23 cellular contexts compared by ENCODE assay signal in the genomic region with DNA sequence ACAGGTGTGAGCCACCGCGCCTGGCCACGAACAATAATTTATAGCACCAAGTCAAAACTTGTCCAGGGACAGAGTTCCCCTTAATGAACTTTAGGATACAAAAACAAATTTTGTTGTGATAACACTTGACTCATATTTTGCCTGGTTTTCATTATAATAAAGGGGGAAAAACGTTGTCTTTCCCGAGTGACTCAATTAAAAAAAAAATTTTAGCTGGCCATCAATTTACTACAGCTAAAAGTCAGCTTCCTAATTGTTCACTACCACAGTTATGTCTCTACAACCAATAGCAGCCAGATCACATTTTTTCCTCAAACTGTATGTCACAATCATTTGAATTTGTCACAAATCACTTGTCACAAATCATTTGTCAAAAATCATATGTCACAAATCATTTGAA.
DNase-seq lines count a peak whose midpoint lies in the region; ATAC-seq and TF ChIP-seq lines count a peak whose summit lies in the region.
"Had no signal": no experiment of that assay in that cellular context is flagged by ENCODE, and none has a peak within 500 bp of the region (broad histone marks: within the 10 kb centered on the region; RNA-seq: fewer than 3 reads in every experiment).

No MANE protein-coding gene starts in this region.

- dilution Hi-C loops in mammary epithelial cell (cut with HindIII; ENCODE audit: low sequenced_read_pairs) = no loop called here

- H3K79me2 ChIP-seq in mammary epithelial cell (ENCODE audit: insufficient read depth, low read length) = peaks cover 26% of the 10 kb centered on the region
- peaks cover 2% of the 10 kb centered on the region for H3K79me2 ChIP-seq in hepatocyte

- H3K9me3 ChIP-seq in mammary epithelial cell (replicated peaks; ENCODE audit: insufficient read depth, low read length) (no peaks in the 10 kb centered on the region), hepatocyte (ENCODE audit: low read depth) (no peaks in the 10 kb centered on the region)
- H3K9me3 ChIP-seq: BE2C had no signal

- H3K27me3 ChIP-seq in mammary epithelial cell (ENCODE audit: insufficient read depth, low read length) = no peaks in the 10 kb centered on the region
- no peaks in the 10 kb centered on the region for H3K27me3 ChIP-seq in hepatocyte
- H3K27me3 ChIP-seq: BE2C had no signal

- H3K4me3 ChIP-seq in mammary epithelial cell (replicated peaks in 1 of 3; ENCODE audit: insufficient read depth in 1 of 3, low read depth in 2 of 3, low read length in 3 of 3) (no peak overlapping the region), hepatocyte (no peak overlapping the region)
- H3K4me3 ChIP-seq: GM12878, SK-N-MC had no signal

- no TSS peak for BruUV-seq in MCF 10A (replicated peaks; lab: Mats Ljungman, UMichigan)
- BruUV-seq in mammary epithelial cell (replicated peaks; lab: Mats Ljungman, UMichigan) = no TSS peak

- no peak for TF ChIP-seq CTCF in MCF 10A (IDR thresholded peaks at IDR 0.05; ENCODE audit: unreplicated experiment)
- no peak for TF ChIP-seq CTCF in mammary epithelial cell (conservative IDR thresholded peaks at IDR 0.05 in 1 of 2, IDR thresholded peaks at IDR 0.05 in 1 of 2; ENCODE audit: extremely low read depth in 1 of 2, insufficient read depth in 1 of 2, low read depth in 1 of 2, low read length in 2 of 2)
- TF ChIP-seq CTCF in RWPE1 (conservative IDR thresholded peaks at IDR 0.05; ENCODE audit: low read depth) = no peak
- TF ChIP-seq CTCF in hepatocyte (IDR thresholded peaks at IDR 0.05; ENCODE audit: poor library complexity) = no peak

- H4K20me1 ChIP-seq in mammary epithelial cell (ENCODE audit: insufficient read depth, low read length) = no peaks in the 10 kb centered on the region
- no peaks in the 10 kb centered on the region for H4K20me1 ChIP-seq in hepatocyte (ENCODE audit: insufficient read depth, poor library complexity, severe bottlenecking)

- CTCF ChIA-PET in MCF 10A (lab: Yijun Ruan, JAX) = interaction anchor here (0.6 to 1.7 kb wide), 6 partner anchors 12 to 319 kb away, joined by 3 to 7 read pairs (median 4); partner anchors contain the start of gene P3H2
- CTCF ChIA-PET in mammary epithelial cell (lab: Charles Lee; ENCODE audit: low non-redundant PET) = no interaction called here
- CTCF ChIA-PET in RWPE1 (lab: Yijun Ruan, JAX) = interaction anchor here (0.6 kb wide), 1 partner anchor 9 kb away, joined by 4 read pairs; no protein-coding TSS in a partner anchor
- CTCF ChIA-PET in activated naive CD4-positive, alpha-beta T cell treated with anti-CD3 and anti-CD28 coated beads, Interleukin-2, amount 10 ng/mL, durations not matched to agents 7 days and 5 days (lab: Charles Lee) = no interaction called here

- H3K27ac Mint-ChIP-seq in MCF 10A (ENCODE audit: low read depth, unreplicated experiment) = peak overlapping the region; percentile 31
- no peak overlapping the region for H3K27ac Mint-ChIP-seq in activated naive CD4-positive, alpha-beta T cell treated with anti-CD3 and anti-CD28 coated beads, Interleukin-2, amount 10 ng/mL, durations not matched to agents 7 days and 5 days
- H3K27ac Mint-ChIP-seq: H9 had no signal

- H3K4me2 ChIP-seq in mammary epithelial cell (ENCODE audit: insufficient read depth, low read depth, low read length) = no peak overlapping the region
- H3K4me2 ChIP-seq in hepatocyte = no peak overlapping the region
- H3K4me2 ChIP-seq: KMS-11 had no signal

- H3K27me3 Mint-ChIP-seq in MCF 10A (ENCODE audit: insufficient read depth, unreplicated experiment) = no peaks in the 10 kb centered on the region
- no peaks in the 10 kb centered on the region for H3K27me3 Mint-ChIP-seq in activated naive CD4-positive, alpha-beta T cell treated with anti-CD3 and anti-CD28 coated beads, Interleukin-2, amount 10 ng/mL, durations not matched to agents 7 days and 5 days

- in situ Hi-C loops in mammary epithelial cell (cut with MboI; ENCODE audit: low sequenced_read_pairs in 2 of 2) = no loop called here

- no peaks in the 10 kb centered on the region for H3K9me3 Mint-ChIP-seq in MCF 10A (ENCODE audit: unreplicated experiment)
- no peaks in the 10 kb centered on the region for H3K9me3 Mint-ChIP-seq in activated naive CD4-positive, alpha-beta T cell treated with anti-CD3 and anti-CD28 coated beads, Interleukin-2, amount 10 ng/mL, durations not matched to agents 7 days and 5 days
- H3K9me3 Mint-ChIP-seq: H9 had no signal

- H3K4me3 Mint-ChIP-seq in MCF 10A (ENCODE audit: unreplicated experiment) = no peak overlapping the region
- no peak overlapping the region for H3K4me3 Mint-ChIP-seq in activated naive CD4-positive, alpha-beta T cell treated with anti-CD3 and anti-CD28 coated beads, Interleukin-2, amount 10 ng/mL, durations not matched to agents 7 days and 5 days
- H3K4me3 Mint-ChIP-seq: H9 had no signal

- H3K4me1 Mint-ChIP-seq in MCF 10A (ENCODE audit: insufficient read depth, unreplicated experiment) = peaks cover 29% of the 10 kb centered on the region
- no peaks in the 10 kb centered on the region for H3K4me1 Mint-ChIP-seq in activated naive CD4-positive, alpha-beta T cell treated with anti-CD3 and anti-CD28 coated beads, Interleukin-2, amount 10 ng/mL, durations not matched to agents 7 days and 5 days

- H2AFZ ChIP-seq in mammary epithelial cell (ENCODE audit: low read depth, low read length) (no peak overlapping the region), hepatocyte (no peak overlapping the region)

- no peaks in the 10 kb centered on the region for H3K9me2 ChIP-seq in hepatocyte (replicated peaks; ENCODE audit: insufficient read depth)

- no peak for ATAC-seq in HG03469 (IDR thresholded peaks at IDR 0.05; ENCODE audit: unreplicated experiment)
- ATAC-seq: GM12878 had no signal

- POLR2A ChIA-PET in MCF 10A (lab: Yijun Ruan, JAX) = interaction anchor here (0.5 to 4.0 kb wide), 9 partner anchors 9 to 317 kb away, joined by 3 to 33 read pairs (median 5); partner anchors contain the start of gene P3H2
- POLR2A ChIA-PET in RWPE1 (lab: Yijun Ruan, JAX; ENCODE audit: low non-redundant PET) = no interaction called here

- H3K4me1 ChIP-seq in mammary epithelial cell (ENCODE audit: insufficient read depth, low read length) (peaks cover 10% of the 10 kb centered on the region), hepatocyte (ENCODE audit: insufficient read depth) (peaks cover 4% of the 10 kb centered on the region)
- H3K4me1 ChIP-seq: BE2C had no signal

- 78% methylated on average over 2 of the region's 5 CpGs for WGBS in mammary epithelial cell (ENCODE audit: low coverage, missing lambda C conversion rate)
- WGBS in hepatocyte (ENCODE audit: low lambda C conversion rate, missing lambda C conversion rate) = 85% methylated on average over 5 of the region's 5 CpGs

- H3K36me3 ChIP-seq in mammary epithelial cell (ENCODE audit: insufficient read depth, low read length) (no peaks in the 10 kb centered on the region), hepatocyte (replicated peaks; ENCODE audit: insufficient read depth, low read depth) (no peaks in the 10 kb centered on the region)
- H3K36me3 ChIP-seq: BE2C had no signal

- intact Hi-C loops in MCF 10A (cut with micrococcal nuclease) (no loop called here), mammary epithelial cell (cut with micrococcal nuclease) (no loop called here)

- H3K9ac ChIP-seq in mammary epithelial cell (ENCODE audit: insufficient read depth, low read length) = no peak overlapping the region
- H3K9ac ChIP-seq: KMS-11 had no signal

- H3K36me3 Mint-ChIP-seq in MCF 10A (ENCODE audit: insufficient read depth, unreplicated experiment) = peaks cover 7% of the 10 kb centered on the region
- no peaks in the 10 kb centered on the region for H3K36me3 Mint-ChIP-seq in activated naive CD4-positive, alpha-beta T cell treated with anti-CD3 and anti-CD28 coated beads, Interleukin-2, amount 10 ng/mL, durations not matched to agents 7 days and 5 days

- DNase-seq in MCF 10A (ENCODE audit: unreplicated experiment) = no peak
- no peak for DNase-seq in mammary epithelial cell
- no peak for DNase-seq in RWPE1 (ENCODE audit: low spot score)
- no peak for DNase-seq in hepatocyte (ENCODE audit: low spot score)
- no peak for DNase-seq in A172 (ENCODE audit: low spot score)
- DNase-seq in activated gamma-delta T cell (lab: John Stamatoyannopoulos, UW) = no peak
- no peak for DNase-seq in activated naive CD4-positive, alpha-beta T cell treated with anti-CD3 and anti-CD28 coated beads, Interleukin-2, amount 10 ng/mL, durations not matched to agents 7 days and 5 days
- DNase-seq: BE2C, DMS79 treated with DMSO at 0.1 percent for 48 hours, H9, NCI-H1105, NCI-H146, NCI-H2029, NCI-H2171, NCI-H524 treated with DMSO at 0.1 percent for 48 hours, NCI-H82, Right ventricle myocardium superior, SW 1271 had no signal

- H3K27ac ChIP-seq in mammary epithelial cell (ENCODE audit: insufficient read depth, low read depth, low read length) (no peak overlapping the region), RWPE1 (peak overlapping the region; percentile 72), hepatocyte (peak overlapping the region; percentile 10)
- H3K27ac ChIP-seq: 22Rv1, KMS-11, SK-N-MC had no signal

Comparison
In these comparisons a context has a peak if more than half of its experiments do, and no peak if none do; other contexts are left out.
1. CTCF ChIA-PET loops: an anchor here in MCF 10A (0.6 to 1.7 kb wide) and RWPE1 (0.6 kb wide); none called in mammary epithelial cell and activated naive CD4-positive, alpha-beta T cell treated with anti-CD3 and anti-CD28 coated beads, Interleukin-2, amount 10 ng/mL, durations not matched to agents 7 days and 5 days.